In the genomic region with DNA sequence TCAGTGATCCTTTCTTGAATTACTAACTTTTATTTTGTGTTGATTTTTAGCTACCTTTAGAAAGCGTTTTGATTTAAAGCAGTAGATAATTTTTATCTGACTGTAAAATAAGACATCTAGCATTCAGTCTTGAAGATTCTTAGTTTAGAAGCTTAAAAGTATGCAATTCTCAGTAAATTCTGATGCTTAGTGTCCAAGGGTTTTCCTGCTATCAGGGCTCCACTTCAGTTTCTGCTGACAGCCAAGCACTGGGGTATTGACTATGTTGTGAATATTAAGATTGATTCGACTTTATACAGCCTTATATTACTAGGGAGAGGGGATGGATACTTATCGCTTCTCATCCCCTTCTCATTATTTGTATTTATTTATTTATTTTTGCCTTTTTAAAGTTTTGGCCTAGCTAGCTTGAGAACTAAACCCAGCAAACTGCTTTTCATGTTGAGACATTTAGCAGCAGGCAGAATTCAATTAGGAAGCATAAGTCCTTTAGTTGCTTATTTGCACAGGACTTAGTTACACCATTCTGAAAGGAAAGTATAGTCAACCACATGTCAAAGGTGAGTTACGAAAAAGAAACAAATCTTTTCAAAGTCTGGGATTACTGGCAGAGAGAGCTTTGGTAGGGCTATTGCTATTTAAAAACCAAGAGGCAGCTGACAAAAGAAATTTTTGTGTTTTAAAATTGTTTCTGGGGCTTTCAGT, we compare ENCODE assay signal across 2 cellular contexts.
TF ChIP-seq lines count a peak whose summit lies in the region.

No MANE protein-coding gene starts in this region.

TF ChIP-seq in H1, 55 proteins besides CTCF, POLR2A, EP300 and RAD21:
- TF ChIP-seq, protein P1, sequence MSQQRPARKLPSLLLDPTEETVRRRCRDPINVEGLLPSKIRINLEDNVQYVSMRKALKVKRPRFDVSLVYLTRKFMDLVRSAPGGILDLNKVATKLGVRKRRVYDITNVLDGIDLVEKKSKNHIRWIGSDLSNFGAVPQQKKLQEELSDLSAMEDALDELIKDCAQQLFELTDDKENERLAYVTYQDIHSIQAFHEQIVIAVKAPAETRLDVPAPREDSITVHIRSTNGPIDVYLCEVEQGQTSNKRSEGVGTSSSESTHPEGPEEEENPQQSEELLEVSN (IDR thresholded peaks at IDR 0.05), result no peak
- no peak for TF ChIP-seq RBBP5 (IDR thresholded peaks at IDR 0.05; ENCODE audit: borderline replicate concordance, low read depth, low read length)
- TF ChIP-seq SAP30 (IDR thresholded peaks at IDR 0.05; ENCODE audit: insufficient read depth, insufficient replicate concordance, low read length), result no peak

TF ChIP-seq in neural cell, 6 proteins besides CTCF, POLR2A, EP300 and RAD21:
- TF ChIP-seq MXI1 (conservative IDR thresholded peaks at IDR 0.05; ENCODE audit: poor library complexity, severe bottlenecking), result peak; percentile 4
- no peak for TF ChIP-seq SMC3 (conservative IDR thresholded peaks at IDR 0.05; ENCODE audit: poor library complexity)
- peak; percentile 13 for TF ChIP-seq POLR2AphosphoS5 (IDR thresholded peaks at IDR 0.05)
